In genomic region chr1:95686217-95686616, GRCh38 we compare ENCODE assay signal across 27 cellular contexts.
"Had no signal": no experiment of that assay in that cellular context is flagged by ENCODE, and none has a peak within 500 bp of the region (broad histone marks: within the 10 kb centered on the region; RNA-seq: fewer than 3 reads in every experiment).

No MANE protein-coding gene starts in this region.

- H3K27me3 Mint-ChIP-seq: activated CD4-positive, alpha-beta memory T cell treated with anti-CD3 and anti-CD28 coated beads, Interleukin-2, amount 10 ng/mL, durations not matched to agents 7 days and 5 days; activated CD4-positive, alpha-beta T cell treated with anti-CD3 and anti-CD28 coated beads for 36 hours; activated CD4-positive, alpha-beta T cell treated with anti-CD3 and anti-CD28 coated beads, Interleukin-2, amount 10 ng/mL, durations not matched to agents 24 days and 14 days; activated naive CD8-positive, alpha-beta T cell; activated T-helper 17 cell treated with anti-CD3 and anti-CD28 coated beads, Interleukin-2, amount 50 U/mL, for 72 hours had no signal

- FAIRE-seq: astrocyte, colon, endometrium, frontal cortex had no signal

- H3K4me1 Mint-ChIP-seq: activated CD4-positive, alpha-beta memory T cell treated with anti-CD3 and anti-CD28 coated beads, Interleukin-2, amount 10 ng/mL, durations not matched to agents 7 days and 5 days; activated CD4-positive, alpha-beta T cell treated with anti-CD3 and anti-CD28 coated beads for 36 hours; activated CD4-positive, alpha-beta T cell treated with anti-CD3 and anti-CD28 coated beads, Interleukin-2, amount 10 ng/mL, durations not matched to agents 24 days and 14 days; activated T-helper 17 cell treated with anti-CD3 and anti-CD28 coated beads, Interleukin-2, amount 50 U/mL, for 72 hours had no signal

- H3K27ac Mint-ChIP-seq: activated CD4-positive, alpha-beta memory T cell treated with anti-CD3 and anti-CD28 coated beads, Interleukin-2, amount 10 ng/mL, durations not matched to agents 7 days and 5 days; activated CD4-positive, alpha-beta T cell treated with anti-CD3 and anti-CD28 coated beads for 36 hours; activated CD4-positive, alpha-beta T cell treated with anti-CD3 and anti-CD28 coated beads, Interleukin-2, amount 10 ng/mL, durations not matched to agents 24 days and 14 days; activated naive CD8-positive, alpha-beta T cell; activated T-helper 17 cell treated with anti-CD3 and anti-CD28 coated beads, Interleukin-2, amount 50 U/mL, for 72 hours had no signal

- H3K9me3 Mint-ChIP-seq: activated CD4-positive, alpha-beta memory T cell treated with anti-CD3 and anti-CD28 coated beads, Interleukin-2, amount 10 ng/mL, durations not matched to agents 7 days and 5 days; activated CD4-positive, alpha-beta T cell treated with anti-CD3 and anti-CD28 coated beads, Interleukin-2, amount 10 ng/mL, durations not matched to agents 24 days and 14 days had no signal

- H3K36me3 ChIP-seq: brain microvascular endothelial cell, heart left ventricle had no signal

- DNase-seq: activated CD4-positive, alpha-beta memory T cell treated with anti-CD3 and anti-CD28 coated beads, Interleukin-2, amount 10 ng/mL, durations not matched to agents 7 days and 5 days; activated CD4-positive, alpha-beta T cell treated with anti-CD3 and anti-CD28 coated beads for 36 hours; activated CD4-positive, alpha-beta T cell treated with anti-CD3 and anti-CD28 coated beads, Interleukin-2, amount 10 ng/mL, durations not matched to agents 24 days and 14 days; activated CD4-positive, CD25-positive, alpha-beta regulatory T cell; activated CD4-positive, CD25-positive, alpha-beta regulatory T cell treated with anti-CD3 and anti-CD28 coated beads, Interleukin-2, amount 50 U/mL, for 72 hours; activated effector memory CD4-positive, alpha-beta T cell treated with Interleukin-2 at 50 U/mL for 16 hours; activated gamma-delta T cell treated with Interleukin-2 at 50 U/mL for 16 hours; activated naive CD4-positive, alpha-beta T cell treated with anti-CD3 and anti-CD28 coated beads, Interleukin-2, amount 50 U/mL, for 16 hours; activated naive CD4-positive, alpha-beta T cell treated with Interleukin-2 at 50 U/mL for 16 hours; activated T-cell treated with anti-CD3 and anti-CD28 coated beads, Interleukin-2, amount 50 U/mL, for 4 hours; amniotic stem cell; anterior cingulate cortex; brain microvascular endothelial cell; caudate nucleus; cortex of kidney; dermis blood vessel endothelial cell; effector CD4-positive, alpha-beta T cell; foreskin fibroblast; heart left ventricle; T-helper 2 cell had no signal

- H3K4me3 Mint-ChIP-seq: activated CD4-positive, alpha-beta memory T cell treated with anti-CD3 and anti-CD28 coated beads, Interleukin-2, amount 10 ng/mL, durations not matched to agents 7 days and 5 days; activated CD4-positive, alpha-beta T cell treated with anti-CD3 and anti-CD28 coated beads for 36 hours; activated CD4-positive, alpha-beta T cell treated with anti-CD3 and anti-CD28 coated beads, Interleukin-2, amount 10 ng/mL, durations not matched to agents 24 days and 14 days; activated naive CD8-positive, alpha-beta T cell; activated T-cell treated with anti-CD3 and anti-CD28 coated beads, Interleukin-2, amount 50 U/mL, for 4 hours; activated T-helper 17 cell treated with anti-CD3 and anti-CD28 coated beads, Interleukin-2, amount 50 U/mL, for 72 hours had no signal

- ATAC-seq: activated CD4-positive, alpha-beta T cell treated with anti-CD3 and anti-CD28 coated beads for 36 hours; activated T-cell treated with anti-CD3 and anti-CD28 coated beads, Interleukin-2, amount 50 U/mL, for 4 hours; activated T-helper 17 cell treated with anti-CD3 and anti-CD28 coated beads, Interleukin-2, amount 50 U/mL, for 72 hours; esophagus mucosa; heart left ventricle had no signal

- H3K4me3 ChIP-seq: heart left ventricle had no signal

- H3K9me3 ChIP-seq: heart left ventricle had no signal

- H3K4me1 ChIP-seq: heart left ventricle had no signal

- H3K27ac ChIP-seq: brain microvascular endothelial cell, heart left ventricle had no signal

- H3K27me3 ChIP-seq: brain microvascular endothelial cell, heart left ventricle had no signal

- H3K36me3 Mint-ChIP-seq: activated naive CD8-positive, alpha-beta T cell had no signal
